8 cellular contexts compared by ENCODE assay signal in genomic region chr1:234608026-234608719, GRCh38. TPM values are rescaled to one million over a fixed set of nuclear protein-coding genes. Genes with fewer than 3 reads are reported as not detected.
DNase-seq lines count a peak whose midpoint lies in the region; ATAC-seq and TF ChIP-seq lines count a peak whose summit lies in the region.

No MANE protein-coding gene starts in this region.

- ATAC-seq in GM21723 (IDR thresholded peaks at IDR 0.05; ENCODE audit: unreplicated experiment) (peak; percentile 29), GM19328 (IDR thresholded peaks at IDR 0.05; ENCODE audit: unreplicated experiment) (no peak)

- 0 to 1% (median 1%) methylated on average over 19 to 39 of the region's 39 CpGs for WGBS in adrenal gland, 4 donors

- H3K4me1 ChIP-seq in MM.1S (ENCODE audit: low read length): peaks cover 46% of the 10 kb centered on the region
- H3K4me1 ChIP-seq in adrenal gland (replicated peaks in 1 of 2): peaks cover 44 to 59% of the 10 kb centered on the region in 2 donors
- peaks cover 81% of the 10 kb centered on the region for H3K4me1 ChIP-seq in left ventricle myocardium inferior

- H3K4me2 ChIP-seq in MM.1S (ENCODE audit: low read depth, low read length): peak overlapping the region; percentile 100

- H3K27me3 ChIP-seq in MM.1S (replicated peaks; ENCODE audit: insufficient read depth, low read length) (no peaks in the 10 kb centered on the region), adrenal gland (no peaks in the 10 kb centered on the region), left ventricle myocardium inferior (ENCODE audit: low read depth) (no peaks in the 10 kb centered on the region)

- peak; percentile 27 to 93 for TF ChIP-seq POLR2A in adrenal gland (IDR thresholded peaks at IDR 0.05)

- peak overlapping the region; percentile 96 for H3K9ac ChIP-seq in MM.1S (ENCODE audit: low read length)

- H3K36me3 ChIP-seq in MM.1S (replicated peaks; ENCODE audit: insufficient read depth, low read length) (peaks cover 9% of the 10 kb centered on the region), adrenal gland (replicated peaks in 1 of 2) (peaks cover 0 to 35% of the 10 kb centered on the region in 2 donors), left ventricle myocardium inferior (peaks cover 47% of the 10 kb centered on the region)

- DNase-seq in DMS53 (lab: John Stamatoyannopoulos, UW) (peak; percentile 93), MM.1S (peak; percentile 92), T-helper 1 cell (peak; percentile 67 to 89 (median 77)), adrenal gland (peak; percentile 81 to 95 (median 91)), left ventricle myocardium inferior (peak; percentile 71), pulmonary artery endothelial cell (ENCODE audit: low read depth, low spot score) (peak; percentile 87)

- intact Hi-C loops in adrenal gland (cut with DNase I) (loop anchor here in 1 of 2 donors (5.0 to 10.0 kb wide), 2 partner anchors 377 to 469 kb away; no protein-coding TSS in a partner anchor), left ventricle myocardium inferior (cut with micrococcal nuclease) (loop anchor here (10.0 kb wide), 1 partner anchor 377 kb away; no protein-coding TSS in a partner anchor)

- no peaks in the 10 kb centered on the region for H3K9me2 ChIP-seq in MM.1S (replicated peaks; ENCODE audit: insufficient read depth, low read length)

- peak; percentile 31; the same call in 1 of the 2 replicates for TF ChIP-seq CTCF in MM.1S (IDR thresholded peaks at IDR 0.05; ENCODE audit: low read length)
- peak in 4 of 6 experiments; percentile 19 to 28 (median 24) for TF ChIP-seq CTCF in adrenal gland (IDR thresholded peaks at IDR 0.05)
- no peak for TF ChIP-seq CTCF in left ventricle myocardium inferior (IDR thresholded peaks at IDR 0.05; ENCODE audit: borderline replicate concordance)

- peaks cover 12% of the 10 kb centered on the region; the same call in 1 of the 2 replicates for H4K20me1 ChIP-seq in MM.1S (ENCODE audit: insufficient read depth, low read length)

- H3K4me3 ChIP-seq in MM.1S (ENCODE audit: low read length) (peak overlapping the region; percentile 80), adrenal gland (peak overlapping the region; percentile 59 to 93 (median 77)), left ventricle myocardium inferior (peak overlapping the region; percentile 87)

- peaks cover 76% of the 10 kb centered on the region for H3F3A ChIP-seq in MM.1S (ENCODE audit: insufficient read depth, low read length)

- no peak overlapping the region for H2AFZ ChIP-seq in MM.1S (ENCODE audit: low read length)

- H3K27ac ChIP-seq in MM.1S (ENCODE audit: low read length) (peak overlapping the region; percentile 96), adrenal gland (peak overlapping the region; percentile 92 to 100 (median 100)), left ventricle myocardium inferior (replicated peaks) (peak overlapping the region; percentile 100)

- peaks cover 60% of the 10 kb centered on the region for H3K79me2 ChIP-seq in MM.1S (ENCODE audit: low read length)

- H3K9me3 ChIP-seq in MM.1S (replicated peaks; ENCODE audit: insufficient read depth, low read length) (no peaks in the 10 kb centered on the region), adrenal gland (replicated peaks in 1 of 3) (no peaks in the 10 kb centered on the region), left ventricle myocardium inferior (replicated peaks) (no peaks in the 10 kb centered on the region)

RNA-seq across cellular contexts. Expression of gene IRF2BP2, which starts 1.8 kb away (rescaled TPM):
- total RNA-seq in adrenal gland: 100 to 1,000 TPM in 4 of 8 donors, 10 to 100 TPM in 4; 66.5 to 182 (median 102) TPM
- polyA plus RNA-seq in adrenal gland: 10 to 100 TPM; 47.2 to 87.6 (median 67.4) TPM
- 126 TPM for total RNA-seq in left ventricle myocardium inferior
- 62.4 and 74.6 TPM in 2 replicates for total RNA-seq in pulmonary artery endothelial cell
